ENCODE assay signal across 22 cellular contexts in the genomic region with DNA sequence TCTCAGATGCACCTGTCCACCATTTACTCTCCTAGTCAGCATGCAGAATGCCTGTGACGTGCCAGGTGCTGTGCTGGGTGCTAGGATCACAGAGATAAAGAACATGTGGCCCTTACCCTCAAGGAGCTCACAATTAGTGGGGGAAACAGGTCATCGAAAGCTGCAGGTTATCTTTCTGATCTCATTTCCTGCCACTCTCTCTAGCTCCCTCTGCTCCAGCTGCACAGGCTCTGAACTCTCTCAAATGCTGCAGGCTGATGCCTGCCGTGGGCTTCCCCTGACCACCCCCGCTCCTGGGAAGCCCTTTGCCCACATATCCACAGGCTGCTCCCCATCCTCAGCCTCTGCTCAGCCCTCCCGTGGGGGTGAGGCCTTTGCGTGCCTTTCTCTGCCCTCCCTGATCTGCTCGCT. TPM values are rescaled to one million over a fixed set of nuclear protein-coding genes. Genes with fewer than 3 reads are reported as not detected.
DNase-seq lines count a peak whose midpoint lies in the region; ATAC-seq and TF ChIP-seq lines count a peak whose summit lies in the region.
"Had no signal": no experiment of that assay in that cellular context is flagged by ENCODE, and none has a peak within 500 bp of the region (broad histone marks: within the 10 kb centered on the region; RNA-seq: fewer than 3 reads in every experiment).

No MANE protein-coding gene starts in this region.

- H3K9ac ChIP-seq in MM.1S (ENCODE audit: low read length): no peak overlapping the region

- no peak overlapping the region for H3K4me3 ChIP-seq in MM.1S (ENCODE audit: low read length)
- no peak overlapping the region for H3K4me3 ChIP-seq in sigmoid colon
- no peak overlapping the region for H3K4me3 ChIP-seq in transverse colon
- H3K4me3 ChIP-seq: A549, ovary, skin epidermis had no signal

- H3K27me3 ChIP-seq in MM.1S (replicated peaks; ENCODE audit: insufficient read depth, low read length) (no peaks in the 10 kb centered on the region), sigmoid colon (no peaks in the 10 kb centered on the region), transverse colon (no peaks in the 10 kb centered on the region)
- H3K27me3 ChIP-seq: ovary had no signal

- in situ Hi-C loops in transverse colon (cut with MboI; ENCODE audit: low pct_ligation_motif_present in 1 of 4, low pct_unique_long_range_greater_than_20kb in 1 of 4, low sequenced_read_pairs in 3 of 4): no loop called here

- no peak overlapping the region for H3K4me3 Mint-ChIP-seq in activated CD4-positive, alpha-beta memory T cell treated with anti-CD3 and anti-CD28 coated beads for 36 hours
- H3K4me3 Mint-ChIP-seq in activated CD4-positive, alpha-beta memory T cell treated with anti-CD3 and anti-CD28 coated beads, Interleukin-2, amount 10 ng/mL, durations not matched to agents 7 days and 5 days: no peak overlapping the region
- no peak overlapping the region for H3K4me3 Mint-ChIP-seq in activated naive CD8-positive, alpha-beta T cell treated with anti-CD3 and anti-CD28 coated beads, Interleukin-2, amount 10 ng/mL, durations not matched to agents 7 days and 5 days
- H3K4me3 Mint-ChIP-seq: activated CD4-positive, alpha-beta T cell treated with anti-CD3 and anti-CD28 coated beads, Interleukin-2, amount 10 ng/mL, durations not matched to agents 24 days and 14 days; activated T-helper 1 cell treated with anti-CD3 and anti-CD28 coated beads, Interleukin-12 subunit alpha, Interleukin-12 subunit beta, Interleukin-2, Interleukin-4 antibody, amounts not matched to agents 30 ng/mL and 10 ng/mL and 1 ng/mL, durations not matched to agents 14 hours and 24 hours and 36 hours; IgD-negative memory B cell; mesothelial cell of epicardium; T-helper 2 cell treated with Interferon-gamma antibody and Interleukin-4, amounts not matched to agents 5 μg/mL and 100 μg/mL, for 36 hours had no signal

- H3K4me1 ChIP-seq in MM.1S (ENCODE audit: low read length) (peaks cover 10% of the 10 kb centered on the region), sigmoid colon (peaks cover 0 to 17% (median 10%) of the 10 kb centered on the region in 4 donors), transverse colon (peaks cover 0 to 11% (median 6%) of the 10 kb centered on the region in 4 donors)

- no peaks in the 10 kb centered on the region for H3K36me3 Mint-ChIP-seq in activated CD4-positive, alpha-beta memory T cell treated with anti-CD3 and anti-CD28 coated beads for 36 hours
- H3K36me3 Mint-ChIP-seq in activated CD4-positive, alpha-beta memory T cell treated with anti-CD3 and anti-CD28 coated beads, Interleukin-2, amount 10 ng/mL, durations not matched to agents 7 days and 5 days (ENCODE audit: low read depth): no peaks in the 10 kb centered on the region
- no peaks in the 10 kb centered on the region for H3K36me3 Mint-ChIP-seq in activated naive CD8-positive, alpha-beta T cell treated with anti-CD3 and anti-CD28 coated beads, Interleukin-2, amount 10 ng/mL, durations not matched to agents 7 days and 5 days
- H3K36me3 Mint-ChIP-seq: CD8-positive, alpha-beta memory T cell; IgD-negative memory B cell had no signal

- H3F3A ChIP-seq in MM.1S (ENCODE audit: insufficient read depth, low read length): 0 out of 2 replicates have a peak, but pooled peaks cover 5% of the 10 kb centered on the region

- intact Hi-C loops in activated CD4-positive, alpha-beta memory T cell treated with anti-CD3 and anti-CD28 coated beads for 36 hours (cut with micrococcal nuclease): no loop called here
- intact Hi-C loops in sigmoid colon (cut with DNase I): no loop called here
- intact Hi-C loops in transverse colon (cut with DNase I; ENCODE audit: low total_unique reads): no loop called here

- H3K4me2 ChIP-seq in MM.1S (ENCODE audit: low read depth, low read length): peak overlapping the region; percentile 21; the same call in 1 of the 2 replicates
- H3K4me2 ChIP-seq: A549 had no signal

- H3K27ac Mint-ChIP-seq in activated CD4-positive, alpha-beta memory T cell treated with anti-CD3 and anti-CD28 coated beads for 36 hours: no peak overlapping the region
- H3K27ac Mint-ChIP-seq in activated CD4-positive, alpha-beta memory T cell treated with anti-CD3 and anti-CD28 coated beads, Interleukin-2, amount 10 ng/mL, durations not matched to agents 7 days and 5 days: no peak overlapping the region
- peak overlapping the region; percentile 40 for H3K27ac Mint-ChIP-seq in activated naive CD8-positive, alpha-beta T cell treated with anti-CD3 and anti-CD28 coated beads, Interleukin-2, amount 10 ng/mL, durations not matched to agents 7 days and 5 days
- H3K27ac Mint-ChIP-seq: activated CD4-positive, alpha-beta T cell treated with anti-CD3 and anti-CD28 coated beads, Interleukin-2, amount 10 ng/mL, durations not matched to agents 24 days and 14 days; activated T-helper 1 cell treated with anti-CD3 and anti-CD28 coated beads, Interleukin-12 subunit alpha, Interleukin-12 subunit beta, Interleukin-2, Interleukin-4 antibody, amounts not matched to agents 30 ng/mL and 10 ng/mL and 1 ng/mL, durations not matched to agents 14 hours and 24 hours and 36 hours; IgD-negative memory B cell; mesothelial cell of epicardium; T-helper 2 cell treated with Interferon-gamma antibody and Interleukin-4, amounts not matched to agents 5 μg/mL and 100 μg/mL, for 36 hours had no signal

- H3K4me1 Mint-ChIP-seq in activated CD4-positive, alpha-beta memory T cell treated with anti-CD3 and anti-CD28 coated beads for 36 hours (ENCODE audit: low read depth): peaks cover 12% of the 10 kb centered on the region
- peaks cover 16% of the 10 kb centered on the region for H3K4me1 Mint-ChIP-seq in activated CD4-positive, alpha-beta memory T cell treated with anti-CD3 and anti-CD28 coated beads, Interleukin-2, amount 10 ng/mL, durations not matched to agents 7 days and 5 days
- peaks cover 17% of the 10 kb centered on the region for H3K4me1 Mint-ChIP-seq in activated naive CD8-positive, alpha-beta T cell treated with anti-CD3 and anti-CD28 coated beads, Interleukin-2, amount 10 ng/mL, durations not matched to agents 7 days and 5 days
- H3K4me1 Mint-ChIP-seq: IgD-negative memory B cell had no signal

- ATAC-seq in activated naive CD8-positive, alpha-beta T cell treated with anti-CD3 and anti-CD28 coated beads, Interleukin-2, amount 10 ng/mL, durations not matched to agents 7 days and 5 days (ENCODE audit: low read depth): peak; percentile 77
- ATAC-seq in GM21360 (IDR thresholded peaks at IDR 0.05; ENCODE audit: unreplicated experiment): no peak
- ATAC-seq: A549 had no signal

- peaks cover 1% of the 10 kb centered on the region for H3K27me3 Mint-ChIP-seq in activated CD4-positive, alpha-beta memory T cell treated with anti-CD3 and anti-CD28 coated beads for 36 hours
- H3K27me3 Mint-ChIP-seq in activated CD4-positive, alpha-beta memory T cell treated with anti-CD3 and anti-CD28 coated beads, Interleukin-2, amount 10 ng/mL, durations not matched to agents 7 days and 5 days: no peaks in the 10 kb centered on the region
- H3K27me3 Mint-ChIP-seq in activated naive CD8-positive, alpha-beta T cell treated with anti-CD3 and anti-CD28 coated beads, Interleukin-2, amount 10 ng/mL, durations not matched to agents 7 days and 5 days: no peaks in the 10 kb centered on the region
- H3K27me3 Mint-ChIP-seq: activated CD4-positive, alpha-beta T cell treated with anti-CD3 and anti-CD28 coated beads, Interleukin-2, amount 10 ng/mL, durations not matched to agents 24 days and 14 days had no signal

- H2AFZ ChIP-seq in MM.1S (ENCODE audit: low read length): no peak overlapping the region; the same call in 1 of the 2 replicates

- TF ChIP-seq EP300 in sigmoid colon (IDR thresholded peaks at IDR 0.05) (no peak), transverse colon (IDR thresholded peaks at IDR 0.05; ENCODE audit: low read depth) (no peak)

- H3K27ac ChIP-seq in MM.1S (ENCODE audit: low read length) (no peak overlapping the region; the same call in 1 of the 2 replicates), sigmoid colon (no peak overlapping the region), transverse colon (no peak overlapping the region)
- H3K27ac ChIP-seq: A549, ovary, skin epidermis had no signal

- no peaks in the 10 kb centered on the region for H3K9me2 ChIP-seq in MM.1S (replicated peaks; ENCODE audit: insufficient read depth, low read length)

- H4K20me1 ChIP-seq in MM.1S (ENCODE audit: insufficient read depth, low read length): no peaks in the 10 kb centered on the region

- TF ChIP-seq CTCF in MM.1S (IDR thresholded peaks at IDR 0.05; ENCODE audit: low read length): no peak
- TF ChIP-seq CTCF in sigmoid colon (IDR thresholded peaks at IDR 0.05): no peak
- TF ChIP-seq CTCF in transverse colon (IDR thresholded peaks at IDR 0.05): no peak

- peaks cover 3% of the 10 kb centered on the region; the same call in 1 of the 2 replicates for H3K79me2 ChIP-seq in MM.1S (ENCODE audit: low read length)

- DNase-seq in activated CD4-positive, alpha-beta memory T cell treated with anti-CD3 and anti-CD28 coated beads for 36 hours: peak; percentile 14
- no peak for DNase-seq in activated CD4-positive, alpha-beta memory T cell treated with anti-CD3 and anti-CD28 coated beads, Interleukin-2, amount 10 ng/mL, durations not matched to agents 7 days and 5 days
- DNase-seq in MM.1S: peak; percentile 25
- DNase-seq in activated naive CD8-positive, alpha-beta T cell treated with anti-CD3 and anti-CD28 coated beads, Interleukin-2, amount 10 ng/mL, durations not matched to agents 7 days and 5 days: no peak
- peak; percentile 29 for DNase-seq in sigmoid colon
- no peak for DNase-seq in transverse colon
- no peak for DNase-seq in LoVo (ENCODE audit: low spot score)
- DNase-seq: activated CD4-positive, alpha-beta T cell treated with anti-CD3 and anti-CD28 coated beads, Interleukin-2, amount 10 ng/mL, durations not matched to agents 24 days and 14 days; EL; NCI-H1092 treated with DMSO at 0.1 percent for 48 hours; trophoblast cell had no signal

- 62 to 77% methylated on average over 7 of the region's 7 CpGs for WGBS in sigmoid colon, 2 donors
- WGBS in transverse colon (ENCODE audit: low coverage in 1 of 2), 2 donors: 69% methylated on average over 7 of the region's 7 CpGs; no CpG with 5 or more reads in 1 of the 2 donors

- no peaks in the 10 kb centered on the region for H3K9me3 Mint-ChIP-seq in activated CD4-positive, alpha-beta memory T cell treated with anti-CD3 and anti-CD28 coated beads for 36 hours
- no peaks in the 10 kb centered on the region for H3K9me3 Mint-ChIP-seq in activated CD4-positive, alpha-beta memory T cell treated with anti-CD3 and anti-CD28 coated beads, Interleukin-2, amount 10 ng/mL, durations not matched to agents 7 days and 5 days
- no peaks in the 10 kb centered on the region for H3K9me3 Mint-ChIP-seq in activated naive CD8-positive, alpha-beta T cell treated with anti-CD3 and anti-CD28 coated beads, Interleukin-2, amount 10 ng/mL, durations not matched to agents 7 days and 5 days
- H3K9me3 Mint-ChIP-seq: activated CD4-positive, alpha-beta T cell treated with anti-CD3 and anti-CD28 coated beads, Interleukin-2, amount 10 ng/mL, durations not matched to agents 24 days and 14 days; activated T-helper 1 cell treated with anti-CD3 and anti-CD28 coated beads, Interleukin-12 subunit alpha, Interleukin-12 subunit beta, Interleukin-2, Interleukin-4 antibody, amounts not matched to agents 30 ng/mL and 10 ng/mL and 1 ng/mL, durations not matched to agents 14 hours and 24 hours and 36 hours; brain; CD8-positive, alpha-beta memory T cell; IgD-negative memory B cell; mesothelial cell of epicardium; T-helper 2 cell treated with Interferon-gamma antibody and Interleukin-4, amounts not matched to agents 5 μg/mL and 100 μg/mL, for 36 hours had no signal

- TF ChIP-seq POLR2A in sigmoid colon (IDR thresholded peaks at IDR 0.05) (no peak), transverse colon (IDR thresholded peaks at IDR 0.05) (no peak)

- CTCF ChIA-PET in activated CD4-positive, alpha-beta memory T cell treated with anti-CD3 and anti-CD28 coated beads for 36 hours (lab: Charles Lee): interaction anchor here (1.4 kb wide), 1 partner anchor 55 kb away, joined by 3 read pairs; no protein-coding TSS in a partner anchor
- CTCF ChIA-PET in activated CD4-positive, alpha-beta memory T cell treated with anti-CD3 and anti-CD28 coated beads, Interleukin-2, amount 10 ng/mL, durations not matched to agents 7 days and 5 days (lab: Charles Lee): no interaction called here

- POLR2A ChIA-PET in activated CD4-positive, alpha-beta memory T cell treated with anti-CD3 and anti-CD28 coated beads for 36 hours (lab: Charles Lee): no interaction called here
- POLR2A ChIA-PET in activated CD4-positive, alpha-beta memory T cell treated with anti-CD3 and anti-CD28 coated beads, Interleukin-2, amount 10 ng/mL, durations not matched to agents 7 days and 5 days (lab: Charles Lee): no interaction called here
- POLR2A ChIA-PET in activated naive CD8-positive, alpha-beta T cell treated with anti-CD3 and anti-CD28 coated beads, Interleukin-2, amount 10 ng/mL, durations not matched to agents 7 days and 5 days (lab: Charles Lee): no interaction called here

- H3K36me3 ChIP-seq in MM.1S (replicated peaks; ENCODE audit: insufficient read depth, low read length) (no peaks in the 10 kb centered on the region), sigmoid colon (peaks cover 0 to 5% (median 0%) of the 10 kb centered on the region in 4 donors), transverse colon (no peaks in the 10 kb centered on the region)
- H3K36me3 ChIP-seq: ovary had no signal

- no peaks in the 10 kb centered on the region for H3K9me3 ChIP-seq in MM.1S (replicated peaks; ENCODE audit: insufficient read depth, low read length)
- H3K9me3 ChIP-seq in sigmoid colon: no peaks in the 10 kb centered on the region
- H3K9me3 ChIP-seq in transverse colon: no peaks in the 10 kb centered on the region
- H3K9me3 ChIP-seq: A549, ovary had no signal

RNA-seq across cellular contexts. Expression of a gene that starts 29.6 kb away (rescaled TPM):
- total RNA-seq in activated CD4-positive, alpha-beta memory T cell treated with anti-CD3 and anti-CD28 coated beads for 36 hours: under 1 TPM; 0.05 to 0.07 TPM
- under 1 TPM in 1 of 2 experiments, not detected in 1; 0.08 TPM for total RNA-seq in activated CD4-positive, alpha-beta memory T cell treated with anti-CD3 and anti-CD28 coated beads, Interleukin-2, amount 10 ng/mL, durations not matched to agents 7 days and 5 days
- total RNA-seq in activated naive CD8-positive, alpha-beta T cell treated with anti-CD3 and anti-CD28 coated beads, Interleukin-2, amount 10 ng/mL, durations not matched to agents 7 days and 5 days: under 1 TPM in 1 of 2 experiments, not detected in 1; 0.06 TPM
- total RNA-seq in sigmoid colon (10 to 100 TPM in 1 of 4 donors, 1 to 10 TPM in 3; 2.5 to 14.4 (median 3.7) TPM), transverse colon (10 to 100 TPM in 1 of 4 donors, 1 to 10 TPM in 3; 2.7 to 30.3 (median 6.3) TPM)
- 1 to 10 TPM in 1 of 3 donors, under 1 TPM in 2; 0.23 to 6.6 (median 0.60) TPM for polyA plus RNA-seq in sigmoid colon
- polyA plus RNA-seq: CD8-positive, alpha-beta memory T cell; IgD-negative memory B cell had no signal

RNA-seq across cellular contexts. Expression of a gene that starts 35.7 kb away (rescaled TPM):
- total RNA-seq in activated CD4-positive, alpha-beta memory T cell treated with anti-CD3 and anti-CD28 coated beads for 36 hours: not detected
- total RNA-seq in activated CD4-positive, alpha-beta memory T cell treated with anti-CD3 and anti-CD28 coated beads, Interleukin-2, amount 10 ng/mL, durations not matched to agents 7 days and 5 days: not detected
- not detected for total RNA-seq in activated naive CD8-positive, alpha-beta T cell treated with anti-CD3 and anti-CD28 coated beads, Interleukin-2, amount 10 ng/mL, durations not matched to agents 7 days and 5 days
- total RNA-seq in sigmoid colon: under 1 TPM in 1 of 4 donors, not detected in 3; 0.68 TPM
- under 1 TPM in 1 of 3 donors, not detected in 2; 0.06 TPM for polyA plus RNA-seq in sigmoid colon
- total RNA-seq in transverse colon: not detected
- total RNA-seq: activated CD4-positive, alpha-beta T cell treated with anti-CD3 and anti-CD28 coated beads, Interleukin-2, amount 10 ng/mL, durations not matched to agents 24 days and 14 days; activated T-helper 1 cell treated with anti-CD3 and anti-CD28 coated beads, Interleukin-12 subunit alpha, Interleukin-12 subunit beta, Interleukin-2, Interleukin-4 antibody, amounts not matched to agents 30 ng/mL and 10 ng/mL and 1 ng/mL, durations not matched to agents 14 hours and 24 hours and 36 hours; CD8-positive, alpha-beta memory T cell; fibroblast of lung had no signal
- polyA plus RNA-seq: A549; CD8-positive, alpha-beta memory T cell; fibroblast of lung; IgD-negative memory B cell had no signal

Comparison
In these comparisons a context has a peak if more than half of its experiments do, and no peak if none do; other contexts are left out.
1. DNase-seq: peak in activated CD4-positive, alpha-beta memory T cell treated with anti-CD3 and anti-CD28 coated beads for 36 hours (single experiment), MM.1S (single experiment) and sigmoid colon (single experiment); none in activated CD4-positive, alpha-beta memory T cell treated with anti-CD3 and anti-CD28 coated beads, Interleukin-2, amount 10 ng/mL, durations not matched to agents 7 days and 5 days (single experiment), activated naive CD8-positive, alpha-beta T cell treated with anti-CD3 and anti-CD28 coated beads, Interleukin-2, amount 10 ng/mL, durations not matched to agents 7 days and 5 days (single experiment), transverse colon (single experiment) and LoVo (single experiment).